In genomic region chrX:6238576-6238975, GRCh38 we compare ENCODE assay signal across 29 cellular contexts.
"Had no signal": no experiment of that assay in that cellular context is flagged by ENCODE, and none has a peak within 500 bp of the region (broad histone marks: within the 10 kb centered on the region; RNA-seq: fewer than 3 reads in every experiment).

No MANE protein-coding gene starts in this region.

- H3K4me1 Mint-ChIP-seq: stimulated activated effector memory CD8-positive, alpha-beta T cell treated with anti-CD3 and anti-CD28 coated beads, Interleukin-12 subunit alpha, Interleukin-12 subunit beta, amount 100 ng/mL, for 72 hours; stimulated activated memory B cell treated with anti-CD40 and anti-IgM and Interleukin-4, amounts not matched to agents 10 μg/mL and 1 μg/mL and 100 μg/mL, for 72 hours; stimulated activated naive B cell treated with anti-CD40 and anti-IgM and Interleukin-4, amounts not matched to agents 10 μg/mL and 1 μg/mL and 100 μg/mL, for 72 hours; stimulated activated naive CD8-positive, alpha-beta T cell treated with anti-CD3 and anti-CD28 coated beads, Interleukin-15, amount 100 ng/mL, for 72 hours had no signal

- H3K36me3 ChIP-seq: stomach, suprapubic skin, thoracic aorta, thyroid gland, tibial artery, tibial nerve, transverse colon, upper lobe of left lung, upper lobe of right lung, uterus, vagina had no signal

- H3K9me3 ChIP-seq: stomach, suprapubic skin, testis, thoracic aorta, thyroid gland, tibial artery, tibial nerve, transverse colon, upper lobe of left lung, upper lobe of right lung, uterus, vagina had no signal

- H3K9me3 Mint-ChIP-seq: stimulated activated memory B cell treated with anti-CD40 and anti-IgM and Interleukin-4, amounts not matched to agents 10 μg/mL and 1 μg/mL and 100 μg/mL, for 72 hours; stimulated activated naive B cell treated with anti-CD40 and anti-IgM and Interleukin-4, amounts not matched to agents 10 μg/mL and 1 μg/mL and 100 μg/mL, for 72 hours; stimulated activated naive CD8-positive, alpha-beta T cell treated with anti-CD3 and anti-CD28 coated beads, Interleukin-15, amount 100 ng/mL, for 72 hours; stimulated activated naive CD8-positive, alpha-beta T cell treated with anti-CD3 and anti-CD28 coated beads, Interleukin-15, Interleukin-2, amounts not matched to agents 100 ng/mL and 50 ng/mL, for 24 hours; type B pancreatic cell had no signal

- FAIRE-seq: urothelium cell line had no signal

- DNase-seq: stimulated activated CD4-positive, alpha-beta T cell treated with anti-CD3 and anti-CD28 coated beads, Interleukin-2, amount 100 ng/mL, for 48 hours; stimulated activated CD4-positive, alpha-beta T cell treated with anti-CD3 and anti-CD28 coated beads, Interleukin-4, amount 100 ng/mL, for 1 hour; stimulated activated CD4-positive, alpha-beta T cell treated with anti-CD3 and anti-CD28 coated beads, Interleukin-4, amount 100 ng/mL, for 24 hours; stimulated activated CD4-positive, alpha-beta T cell treated with anti-CD3 and anti-CD28 coated beads, Interleukin-4, amount 100 ng/mL, for 4 hours; stimulated activated CD8-positive, alpha-beta memory T cell treated with anti-CD3 and anti-CD28 coated beads, Interleukin-4, amount 100 ng/mL, for 48 hours; stimulated activated naive B cell treated with anti-CD40 and anti-IgM and Interleukin-4, amounts not matched to agents 10 μg/mL and 1 μg/mL and 100 μg/mL, for 72 hours; stimulated activated naive CD4-positive, alpha-beta T cell; stimulated activated naive CD4-positive, alpha-beta T cell treated with Interleukin-2 at 50 U/mL for 16 hours; stimulated activated naive CD8-positive, alpha-beta T cell treated with anti-CD3 and anti-CD28 coated beads, Interleukin-15, amount 100 ng/mL, for 72 hours; stimulated activated naive CD8-positive, alpha-beta T cell treated with anti-CD3 and anti-CD28 coated beads, Interleukin-15, Interleukin-2, amounts not matched to agents 100 U/mL and 50 U/mL, for 24 hours; stomach; substantia nigra; testis; thyroid gland; tibial artery; transverse colon; trophoblast cell; upper lobe of left lung; upper lobe of right lung; uterus had no signal

- H3K27me3 ChIP-seq: stomach, suprapubic skin, testis, thyroid gland, tibial artery, tibial nerve, transverse colon, upper lobe of left lung, upper lobe of right lung, uterus, vagina had no signal

- H3K4me3 Mint-ChIP-seq: stimulated activated effector memory CD8-positive, alpha-beta T cell treated with anti-CD3 and anti-CD28 coated beads, Interleukin-12 subunit alpha, Interleukin-12 subunit beta, amount 100 ng/mL, for 72 hours; stimulated activated memory B cell treated with anti-CD40 and anti-IgM and Interleukin-4, amounts not matched to agents 10 μg/mL and 1 μg/mL and 100 μg/mL, for 72 hours; stimulated activated naive B cell treated with anti-CD40 and anti-IgM and Interleukin-4, amounts not matched to agents 10 μg/mL and 1 μg/mL and 100 μg/mL, for 72 hours; stimulated activated naive CD8-positive, alpha-beta T cell treated with anti-CD3 and anti-CD28 coated beads, Interleukin-15, amount 100 ng/mL, for 72 hours; stimulated activated naive CD8-positive, alpha-beta T cell treated with anti-CD3 and anti-CD28 coated beads, Interleukin-15, Interleukin-2, amounts not matched to agents 100 ng/mL and 50 ng/mL, for 24 hours; type B pancreatic cell had no signal

- H3K27ac Mint-ChIP-seq: stimulated activated effector memory CD8-positive, alpha-beta T cell treated with anti-CD3 and anti-CD28 coated beads, Interleukin-12 subunit alpha, Interleukin-12 subunit beta, amount 100 ng/mL, for 72 hours; stimulated activated memory B cell treated with anti-CD40 and anti-IgM and Interleukin-4, amounts not matched to agents 10 μg/mL and 1 μg/mL and 100 μg/mL, for 72 hours; stimulated activated naive B cell treated with anti-CD40 and anti-IgM and Interleukin-4, amounts not matched to agents 10 μg/mL and 1 μg/mL and 100 μg/mL, for 72 hours; stimulated activated naive CD8-positive, alpha-beta T cell treated with anti-CD3 and anti-CD28 coated beads, Interleukin-15, amount 100 ng/mL, for 72 hours; stimulated activated naive CD8-positive, alpha-beta T cell treated with anti-CD3 and anti-CD28 coated beads, Interleukin-15, Interleukin-2, amounts not matched to agents 100 ng/mL and 50 ng/mL, for 24 hours; type B pancreatic cell had no signal

- H3K27ac ChIP-seq: stomach, suprapubic skin, testis, thoracic aorta, thyroid gland, tibial artery, tibial nerve, transverse colon, upper lobe of left lung, upper lobe of right lung, uterus, vagina had no signal

- H3K27me3 Mint-ChIP-seq: stimulated activated memory B cell treated with anti-CD40 and anti-IgM and Interleukin-4, amounts not matched to agents 10 μg/mL and 1 μg/mL and 100 μg/mL, for 72 hours; stimulated activated naive B cell treated with anti-CD40 and anti-IgM and Interleukin-4, amounts not matched to agents 10 μg/mL and 1 μg/mL and 100 μg/mL, for 72 hours; stimulated activated naive CD8-positive, alpha-beta T cell treated with anti-CD3 and anti-CD28 coated beads, Interleukin-15, amount 100 ng/mL, for 72 hours; stimulated activated naive CD8-positive, alpha-beta T cell treated with anti-CD3 and anti-CD28 coated beads, Interleukin-15, Interleukin-2, amounts not matched to agents 100 ng/mL and 50 ng/mL, for 24 hours; type B pancreatic cell had no signal

- H3K36me3 Mint-ChIP-seq: stimulated activated effector memory CD8-positive, alpha-beta T cell treated with anti-CD3 and anti-CD28 coated beads, Interleukin-12 subunit alpha, Interleukin-12 subunit beta, amount 100 ng/mL, for 72 hours; stimulated activated memory B cell treated with anti-CD40 and anti-IgM and Interleukin-4, amounts not matched to agents 10 μg/mL and 1 μg/mL and 100 μg/mL, for 72 hours; stimulated activated naive B cell treated with anti-CD40 and anti-IgM and Interleukin-4, amounts not matched to agents 10 μg/mL and 1 μg/mL and 100 μg/mL, for 72 hours; type B pancreatic cell had no signal

- H3K4me1 ChIP-seq: stomach, suprapubic skin, testis, thyroid gland, tibial artery, tibial nerve, transverse colon, upper lobe of left lung, upper lobe of right lung, uterus, vagina had no signal

- H3K4me3 ChIP-seq: stomach, suprapubic skin, testis, thoracic aorta, thyroid gland, tibial artery, tibial nerve, transverse colon, upper lobe of left lung, upper lobe of right lung, uterus, vagina had no signal
